8 cellular contexts compared by ENCODE assay signal in the genomic region with DNA sequence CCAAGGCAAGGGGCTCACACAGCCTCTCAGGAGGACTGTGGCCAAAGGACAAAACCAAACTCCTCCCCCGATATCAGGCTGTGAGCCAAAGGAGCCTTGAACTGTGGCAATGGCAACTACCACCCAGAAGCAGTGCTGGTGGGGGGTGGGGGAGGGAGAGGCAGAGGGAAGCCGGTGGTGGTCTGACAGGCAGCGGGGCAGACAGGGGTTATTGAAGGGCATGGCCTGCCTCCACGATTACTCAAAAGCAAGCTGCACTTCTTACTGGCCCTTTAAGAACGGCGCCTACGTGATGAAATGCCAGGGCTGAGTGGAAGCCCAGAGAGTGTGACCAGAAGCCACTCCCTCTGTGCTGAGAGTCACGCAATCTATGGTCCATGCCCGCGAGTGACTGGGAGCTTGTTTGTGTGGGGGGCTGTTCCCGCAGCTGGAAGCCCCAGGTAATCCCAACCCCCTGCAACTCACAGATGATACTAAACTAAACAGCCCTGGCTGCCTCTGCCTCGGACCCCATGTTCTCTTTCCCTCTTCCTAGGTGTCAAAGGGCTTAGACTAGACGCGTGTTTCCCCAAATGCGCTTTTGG.
DNase-seq lines count a peak whose midpoint lies in the region; ATAC-seq, FAIRE-seq and TF ChIP-seq lines count a peak whose summit lies in the region.

No MANE protein-coding gene starts in this region.

- H3K27ac ChIP-seq in thoracic aorta (no peak overlapping the region), vagina (no peak overlapping the region)

- peak overlapping the region; percentile 29; the same call in 1 of the 2 replicates for H3K9ac ChIP-seq in ES-I3 (ENCODE audit: low read depth, low read length)

- FAIRE-seq in RCC 7860 (lab: Jason Lieb, UNC): peak; percentile 44
- FAIRE-seq in GM19239 (lab: Jason Lieb, UNC): no peak

- intact Hi-C loops in vagina (cut with DNase I): no loop called here

- peaks cover 4% of the 10 kb centered on the region; the same call in 1 of the 2 replicates for H3K4me1 ChIP-seq in ES-I3 (ENCODE audit: insufficient read depth, low read length)
- no peaks in the 10 kb centered on the region for H3K4me1 ChIP-seq in thoracic aorta (ENCODE audit: control insufficient read depth in 1 of 2, low read depth in 2 of 2)
- no peaks in the 10 kb centered on the region for H3K4me1 ChIP-seq in vagina

- no peaks in the 10 kb centered on the region for H3K27me3 ChIP-seq in thoracic aorta (replicated peaks; ENCODE audit: insufficient read depth)
- no peaks in the 10 kb centered on the region for H3K27me3 ChIP-seq in vagina

- H3K36me3 ChIP-seq in ES-I3 (ENCODE audit: insufficient read depth, low read length) (no peaks in the 10 kb centered on the region), thoracic aorta (no peaks in the 10 kb centered on the region), vagina (no peaks in the 10 kb centered on the region)

- peak; percentile 83 for ATAC-seq in HG02678 (IDR thresholded peaks at IDR 0.05; ENCODE audit: unreplicated experiment)
- no peak for ATAC-seq in thoracic aorta (ENCODE audit: insufficient number of reproducible peaks, low FRiP score, low read depth)

- peak overlapping the region; percentile 24 for H3K4me3 ChIP-seq in thoracic aorta
- no peak overlapping the region for H3K4me3 ChIP-seq in vagina

- no peak for TF ChIP-seq POLR2A in vagina (IDR thresholded peaks at IDR 0.05)

- H3K9me3 ChIP-seq in ES-I3 (ENCODE audit: control insufficient read depth, insufficient read depth, low read length) (no peaks in the 10 kb centered on the region), thoracic aorta (no peaks in the 10 kb centered on the region), vagina (no peaks in the 10 kb centered on the region)

- DNase-seq in RCC 7860 (ENCODE audit: low spot score) (peak; percentile 27), hepatic stellate cell (ENCODE audit: low spot score) (peak; percentile 8), thoracic aorta (ENCODE audit: low spot score) (no peak), vagina (ENCODE audit: extremely low spot score in 2 of 2) (no peak), GM19239 (ENCODE audit: insufficient read length, low spot score) (no peak)
- DNase-seq in stimulated activated CD4-positive, alpha-beta T cell treated with anti-CD3 and anti-CD28 coated beads, Interleukin-4, amount 100 ng/mL, for 1 hour: no peak

- TF ChIP-seq CTCF in thoracic aorta (IDR thresholded peaks at IDR 0.05) (no peak), vagina (IDR thresholded peaks at IDR 0.05) (no peak)

Comparison
In these comparisons a context has a peak if more than half of its experiments do, and no peak if none do; other contexts are left out.
1. DNase-seq: peak in RCC 7860 (single experiment) and hepatic stellate cell (single experiment); none in thoracic aorta (single experiment), vagina (0 of 2), stimulated activated CD4-positive, alpha-beta T cell treated with anti-CD3 and anti-CD28 coated beads, Interleukin-4, amount 100 ng/mL, for 1 hour (single experiment) and GM19239 (single experiment).